ENCODE assay signal across 1 cellular context in the genomic region with DNA sequence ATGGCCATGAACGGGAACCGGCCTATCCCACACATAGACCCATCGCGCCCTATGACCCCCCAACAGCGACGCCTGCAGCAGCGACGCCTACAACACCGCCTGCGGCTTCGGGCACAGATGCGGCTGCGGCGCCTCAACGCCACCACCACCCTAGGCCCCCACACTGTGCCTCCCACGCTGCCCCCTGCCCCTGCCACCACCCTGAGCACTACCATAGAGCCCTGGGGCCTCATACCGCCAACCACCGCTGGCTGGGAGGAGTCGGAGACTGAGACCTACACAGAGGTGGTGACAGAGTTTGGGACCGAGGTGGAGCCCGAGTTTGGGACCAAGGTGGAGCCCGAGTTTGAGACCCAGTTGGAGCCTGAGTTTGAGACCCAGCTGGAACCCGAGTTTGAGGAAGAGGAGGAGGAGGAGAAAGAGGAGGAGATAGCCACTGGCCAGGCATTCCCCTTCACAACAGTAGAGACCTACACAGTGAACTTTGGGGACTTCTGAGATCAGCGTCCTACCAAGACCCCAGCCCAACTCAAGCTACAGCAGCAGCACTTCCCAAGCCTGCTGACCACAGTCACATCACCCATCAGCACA.
TF ChIP-seq lines count a peak whose summit lies in the region.

No MANE protein-coding gene starts in this region.

TF ChIP-seq in GM12878, 131 proteins besides CTCF, POLR2A, EP300 and RAD21:
- TF ChIP-seq SREBF2 (IDR thresholded peaks at IDR 0.05; ENCODE audit: low read length) (no peak), ZBTB33 (IDR thresholded peaks at IDR 0.05) (no peak), MEF2B (IDR thresholded peaks at IDR 0.05; ENCODE audit: partially characterized antibody, poor library complexity, severe bottlenecking) (no peak), ZNF687 (IDR thresholded peaks at IDR 0.05) (no peak), IKZF2 (IDR thresholded peaks at IDR 0.05) (no peak), JUND (IDR thresholded peaks at IDR 0.05; ENCODE audit: low read depth, low read length) (no peak), SIN3A (IDR thresholded peaks at IDR 0.05; ENCODE audit: low read depth, low read length) (no peak), CBFB (IDR thresholded peaks at IDR 0.05; ENCODE audit: low read depth) (no peak), FOXM1 (IDR thresholded peaks at IDR 0.05; ENCODE audit: low read depth, low read length) (no peak), ZNF24 (IDR thresholded peaks at IDR 0.05) (no peak), SMARCA5 (IDR thresholded peaks at IDR 0.05) (no peak), NFXL1 (IDR thresholded peaks at IDR 0.05; ENCODE audit: borderline replicate concordance) (no peak), SMAD1 (IDR thresholded peaks at IDR 0.05; ENCODE audit: low read depth, partially characterized antibody) (no peak)
